In the genomic region with DNA sequence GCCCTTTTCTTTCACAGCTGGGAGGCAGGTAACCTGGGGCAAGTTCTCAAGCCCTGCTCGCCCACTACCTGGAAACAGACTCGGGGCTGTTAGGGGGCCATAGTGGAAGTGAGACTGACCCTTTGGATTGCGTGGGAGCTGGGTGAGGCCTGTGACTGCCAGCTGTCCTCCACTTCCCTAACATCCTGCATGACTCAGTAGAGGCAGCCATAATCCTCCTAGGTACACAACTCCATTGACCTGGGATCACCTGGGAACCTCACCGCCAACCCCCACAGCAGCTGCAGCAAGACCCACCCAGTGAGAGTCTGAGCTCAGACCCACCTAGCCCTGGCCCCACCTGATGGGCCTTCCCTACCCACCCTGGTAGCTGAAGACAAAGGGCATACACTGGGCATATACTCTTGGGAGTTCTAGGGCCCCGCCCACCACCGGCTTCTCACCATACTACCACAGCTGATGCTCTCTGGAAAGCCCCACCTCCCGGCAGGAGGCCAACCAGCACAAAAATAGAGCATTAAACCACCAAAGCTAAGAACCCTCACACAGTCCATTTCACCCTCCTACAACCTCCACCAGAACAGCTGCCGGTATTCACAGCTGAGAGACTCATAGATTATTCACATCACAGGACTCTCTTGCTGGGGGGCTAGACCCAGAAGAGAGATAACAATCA, we compare ENCODE assay signal across 10 cellular contexts.
DNase-seq lines count a peak whose midpoint lies in the region; ATAC-seq and TF ChIP-seq lines count a peak whose summit lies in the region.
"Had no signal": no experiment of that assay in that cellular context is flagged by ENCODE, and none has a peak within 500 bp of the region (broad histone marks: within the 10 kb centered on the region; RNA-seq: fewer than 3 reads in every experiment).

No MANE protein-coding gene starts in this region.

- H3K4me2 ChIP-seq in smooth muscle cell = no peak overlapping the region

- peak; percentile 12 for DNase-seq in activated CD4-positive, alpha-beta memory T cell treated with anti-CD3 and anti-CD28 coated beads for 36 hours
- no peak for DNase-seq in activated CD4-positive, alpha-beta memory T cell treated with anti-CD3 and anti-CD28 coated beads, Interleukin-2, amount 10 ng/mL, durations not matched to agents 7 days and 5 days
- DNase-seq in NCI-H226 = peak; percentile 75
- DNase-seq in smooth muscle cell (lab: John Stamatoyannopoulos, UW; ENCODE audit: unreplicated experiment) = no peak
- DNase-seq in germinal center (ENCODE audit: low spot score) = no peak
- DNase-seq in inferior parietal cortex (ENCODE audit: extremely low spot score) = no peak
- no peak for DNase-seq in activated T-cell treated with anti-CD3 and anti-CD28 coated beads for 4 hours

- H3K4me3 Mint-ChIP-seq in activated CD4-positive, alpha-beta memory T cell treated with anti-CD3 and anti-CD28 coated beads for 36 hours = no peak overlapping the region
- H3K4me3 Mint-ChIP-seq in activated CD4-positive, alpha-beta memory T cell treated with anti-CD3 and anti-CD28 coated beads, Interleukin-2, amount 10 ng/mL, durations not matched to agents 7 days and 5 days = no peak overlapping the region

- no peaks in the 10 kb centered on the region for H3K9me3 ChIP-seq in smooth muscle cell (replicated peaks; ENCODE audit: low read depth)

- no peaks in the 10 kb centered on the region for H3K79me2 ChIP-seq in smooth muscle cell (ENCODE audit: low read depth)

- POLR2A ChIA-PET in activated CD4-positive, alpha-beta memory T cell treated with anti-CD3 and anti-CD28 coated beads for 36 hours (lab: Charles Lee) = no interaction called here
- POLR2A ChIA-PET in activated CD4-positive, alpha-beta memory T cell treated with anti-CD3 and anti-CD28 coated beads, Interleukin-2, amount 10 ng/mL, durations not matched to agents 7 days and 5 days (lab: Charles Lee) = no interaction called here

- no peaks in the 10 kb centered on the region for H3F3A ChIP-seq in smooth muscle cell (ENCODE audit: low read depth)

- H3K4me3 ChIP-seq in smooth muscle cell = no peak overlapping the region
- H3K4me3 ChIP-seq: SK-N-MC had no signal

- H3K27ac ChIP-seq in smooth muscle cell (ENCODE audit: low read depth) = peak overlapping the region; percentile 17
- H3K27ac ChIP-seq: HL-60, SK-N-MC had no signal

- no peaks in the 10 kb centered on the region for H3K36me3 Mint-ChIP-seq in activated CD4-positive, alpha-beta memory T cell treated with anti-CD3 and anti-CD28 coated beads for 36 hours
- no peaks in the 10 kb centered on the region for H3K36me3 Mint-ChIP-seq in activated CD4-positive, alpha-beta memory T cell treated with anti-CD3 and anti-CD28 coated beads, Interleukin-2, amount 10 ng/mL, durations not matched to agents 7 days and 5 days (ENCODE audit: low read depth)

- H3K4me1 Mint-ChIP-seq in activated CD4-positive, alpha-beta memory T cell treated with anti-CD3 and anti-CD28 coated beads for 36 hours (ENCODE audit: low read depth) = peaks cover 9% of the 10 kb centered on the region
- H3K4me1 Mint-ChIP-seq in activated CD4-positive, alpha-beta memory T cell treated with anti-CD3 and anti-CD28 coated beads, Interleukin-2, amount 10 ng/mL, durations not matched to agents 7 days and 5 days = peaks cover 13% of the 10 kb centered on the region

- CTCF ChIA-PET in activated CD4-positive, alpha-beta memory T cell treated with anti-CD3 and anti-CD28 coated beads for 36 hours (lab: Charles Lee) = no interaction called here
- CTCF ChIA-PET in activated CD4-positive, alpha-beta memory T cell treated with anti-CD3 and anti-CD28 coated beads, Interleukin-2, amount 10 ng/mL, durations not matched to agents 7 days and 5 days (lab: Charles Lee) = interaction anchor here (0.6 kb wide), 1 partner anchor 140 kb away, joined by 5 read pairs; no protein-coding TSS in a partner anchor

- H3K9ac ChIP-seq in smooth muscle cell (ENCODE audit: low read depth) = no peak overlapping the region

- peak; percentile 68 for ATAC-seq in HG02763 (IDR thresholded peaks at IDR 0.05; ENCODE audit: unreplicated experiment)

- no peaks in the 10 kb centered on the region for H3K9me3 Mint-ChIP-seq in activated CD4-positive, alpha-beta memory T cell treated with anti-CD3 and anti-CD28 coated beads for 36 hours
- H3K9me3 Mint-ChIP-seq in activated CD4-positive, alpha-beta memory T cell treated with anti-CD3 and anti-CD28 coated beads, Interleukin-2, amount 10 ng/mL, durations not matched to agents 7 days and 5 days = no peaks in the 10 kb centered on the region

- H3K27me3 Mint-ChIP-seq in activated CD4-positive, alpha-beta memory T cell treated with anti-CD3 and anti-CD28 coated beads for 36 hours = peaks cover 25% of the 10 kb centered on the region
- peaks cover 20% of the 10 kb centered on the region for H3K27me3 Mint-ChIP-seq in activated CD4-positive, alpha-beta memory T cell treated with anti-CD3 and anti-CD28 coated beads, Interleukin-2, amount 10 ng/mL, durations not matched to agents 7 days and 5 days

- H4K20me1 ChIP-seq in smooth muscle cell (ENCODE audit: low read depth) = no peaks in the 10 kb centered on the region

- intact Hi-C loops in activated CD4-positive, alpha-beta memory T cell treated with anti-CD3 and anti-CD28 coated beads for 36 hours (cut with micrococcal nuclease) = no loop called here

- H3K27me3 ChIP-seq in smooth muscle cell (ENCODE audit: low read depth) = no peaks in the 10 kb centered on the region

- no peaks in the 10 kb centered on the region for H3K4me1 ChIP-seq in smooth muscle cell (ENCODE audit: low read depth)

- TF ChIP-seq CTCF in smooth muscle cell (IDR thresholded peaks at IDR 0.05; ENCODE audit: borderline replicate concordance, insufficient read depth, poor library complexity, severe bottlenecking) = no peak

- H2AFZ ChIP-seq in smooth muscle cell (ENCODE audit: low read depth) = peak overlapping the region; percentile 78

- no peaks in the 10 kb centered on the region for H3K36me3 ChIP-seq in smooth muscle cell (ENCODE audit: low read depth)

- no peak overlapping the region for H3K27ac Mint-ChIP-seq in activated CD4-positive, alpha-beta memory T cell treated with anti-CD3 and anti-CD28 coated beads for 36 hours
- no peak overlapping the region for H3K27ac Mint-ChIP-seq in activated CD4-positive, alpha-beta memory T cell treated with anti-CD3 and anti-CD28 coated beads, Interleukin-2, amount 10 ng/mL, durations not matched to agents 7 days and 5 days

- WGBS in smooth muscle cell (ENCODE audit: low lambda C conversion rate) = 77% methylated on average over 8 of the region's 8 CpGs

Comparison
In these comparisons a context has a peak if more than half of its experiments do, and no peak if none do; other contexts are left out.
1. DNase-seq: peak in activated CD4-positive, alpha-beta memory T cell treated with anti-CD3 and anti-CD28 coated beads for 36 hours (single experiment) and NCI-H226 (single experiment); none in activated CD4-positive, alpha-beta memory T cell treated with anti-CD3 and anti-CD28 coated beads, Interleukin-2, amount 10 ng/mL, durations not matched to agents 7 days and 5 days (single experiment), smooth muscle cell (single experiment), germinal center (single experiment), inferior parietal cortex (single experiment) and activated T-cell treated with anti-CD3 and anti-CD28 coated beads for 4 hours (single experiment).